8 cellular contexts compared by ENCODE assay signal in the genomic region with DNA sequence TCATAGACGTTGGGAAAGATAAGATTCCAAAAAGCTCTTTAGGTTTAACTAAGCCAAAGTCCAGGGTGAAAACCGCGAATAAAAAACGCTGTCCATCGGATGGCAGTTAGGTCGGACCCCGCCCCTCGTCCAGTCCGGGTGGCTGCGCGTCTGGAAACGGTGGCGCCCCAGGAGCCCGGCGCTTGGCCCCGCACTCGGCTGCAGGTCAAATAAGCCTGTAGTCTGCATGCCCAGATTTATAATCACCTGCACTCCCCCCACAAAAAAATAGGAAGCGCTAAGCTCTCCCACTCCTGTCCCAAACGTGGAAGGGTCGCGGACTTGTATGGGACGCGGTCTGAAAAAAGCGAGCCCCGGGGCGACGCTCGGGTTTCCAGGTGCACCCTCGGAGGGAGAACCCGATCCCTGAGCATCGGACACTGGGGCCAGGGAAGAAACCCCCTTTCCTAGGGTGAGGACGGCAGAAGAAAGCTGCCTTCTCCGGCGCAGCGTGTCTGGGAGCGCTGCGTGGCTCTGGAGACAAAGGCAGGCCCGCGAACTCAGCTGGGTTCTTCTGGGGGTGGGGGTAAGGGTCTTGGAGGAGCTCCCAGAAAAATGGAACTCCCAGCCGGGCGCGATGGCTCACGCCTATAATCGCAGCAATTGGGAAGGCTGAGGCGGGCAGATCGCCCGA. TPM values are rescaled to one million over a fixed set of nuclear protein-coding genes. Genes with fewer than 3 reads are reported as not detected.
DNase-seq lines count a peak whose midpoint lies in the region; FAIRE-seq lines count a peak whose summit lies in the region.

No MANE protein-coding gene starts in this region.

- no peaks in the 10 kb centered on the region for H3K27me3 ChIP-seq in mononuclear cell (ENCODE audit: insufficient read depth, low read length)

- no peaks in the 10 kb centered on the region for H3K9me3 ChIP-seq in mononuclear cell (ENCODE audit: low read depth, low read length)

- H3K4me3 ChIP-seq in mononuclear cell (ENCODE audit: low read length): peak overlapping the region; percentile 89

- DNase-seq in HCEC 1CT: peak; percentile 86
- peak; percentile 20 for DNase-seq in NCI-H1105 (lab: John Stamatoyannopoulos, UW)
- DNase-seq in activated CD4-positive, alpha-beta T cell treated with anti-CD3 and anti-CD28 coated beads, Interleukin-2, amount 50 U/mL, for 48 hours: peak; percentile 40 to 49
- no peak for DNase-seq in epithelial cell of prostate (ENCODE audit: low read depth, low spot score)
- peak; percentile 80 for DNase-seq in stromal cell of bone marrow (ENCODE audit: low read depth)
- DNase-seq in GM19238 (ENCODE audit: insufficient read length, low spot score): no peak

- H3K27ac ChIP-seq in epithelial cell of prostate: peak overlapping the region; percentile 92

- FAIRE-seq in G401.6 (lab: Jason Lieb, UNC): peak; percentile 42

- peaks cover 25% of the 10 kb centered on the region for H3K4me1 ChIP-seq in mononuclear cell (ENCODE audit: insufficient read depth, low read length)

RNA-seq across cellular contexts. Expression of a gene that starts 0.9 kb away (rescaled TPM):
- 37.8 TPM for total RNA-seq in mononuclear cell

RNA-seq across cellular contexts. Expression of a gene that starts 19.6 kb away (rescaled TPM):
- total RNA-seq in mononuclear cell: 28.9 TPM

RNA-seq across cellular contexts. Expression of a gene that starts 43.7 kb away (rescaled TPM):
- total RNA-seq in mononuclear cell: 56.4 TPM

Comparison
In these comparisons a context has a peak if more than half of its experiments do, and no peak if none do; other contexts are left out.
1. DNase-seq: peak in HCEC 1CT (single experiment), NCI-H1105 (single experiment), activated CD4-positive, alpha-beta T cell treated with anti-CD3 and anti-CD28 coated beads, Interleukin-2, amount 50 U/mL, for 48 hours (2 of 2) and stromal cell of bone marrow (single experiment); none in epithelial cell of prostate (single experiment) and GM19238 (single experiment).